Comparison of ENCODE assay signal across 27 cellular contexts in genomic region chr6:149559389-149559788, GRCh38.
"Had no signal": no experiment of that assay in that cellular context is flagged by ENCODE, and none has a peak within 500 bp of the region (broad histone marks: within the 10 kb centered on the region; RNA-seq: fewer than 3 reads in every experiment).

No MANE protein-coding gene starts in this region.

- H3K27ac ChIP-seq: stomach, suprapubic skin, testis, thoracic aorta, thyroid gland, tibial artery, tibial nerve, transverse colon, upper lobe of left lung, upper lobe of right lung, uterus, vagina had no signal

- DNase-seq: stimulated activated CD4-positive, alpha-beta T cell treated with anti-CD3 and anti-CD28 coated beads, Interleukin-2, amount 100 ng/mL, for 48 hours; stimulated activated CD4-positive, alpha-beta T cell treated with anti-CD3 and anti-CD28 coated beads, Interleukin-4, amount 100 ng/mL, for 1 hour; stimulated activated CD4-positive, alpha-beta T cell treated with anti-CD3 and anti-CD28 coated beads, Interleukin-4, amount 100 ng/mL, for 24 hours; stimulated activated CD4-positive, alpha-beta T cell treated with anti-CD3 and anti-CD28 coated beads, Interleukin-4, amount 100 ng/mL, for 4 hours; stimulated activated CD8-positive, alpha-beta memory T cell treated with anti-CD3 and anti-CD28 coated beads, Interleukin-4, amount 100 ng/mL, for 48 hours; stimulated activated naive B cell treated with anti-CD40 and anti-IgM and Interleukin-4, amounts not matched to agents 10 μg/mL and 1 μg/mL and 100 μg/mL, for 72 hours; stimulated activated naive CD4-positive, alpha-beta T cell; stimulated activated naive CD4-positive, alpha-beta T cell treated with Interleukin-2 at 50 U/mL for 16 hours; stimulated activated naive CD8-positive, alpha-beta T cell treated with anti-CD3 and anti-CD28 coated beads, Interleukin-15, amount 100 ng/mL, for 72 hours; stimulated activated naive CD8-positive, alpha-beta T cell treated with anti-CD3 and anti-CD28 coated beads, Interleukin-15, Interleukin-2, amounts not matched to agents 100 U/mL and 50 U/mL, for 24 hours; stomach; substantia nigra; testis; thyroid gland; tibial artery; transverse colon; trophoblast cell; upper lobe of left lung; upper lobe of right lung; uterus had no signal

- ATAC-seq: stimulated activated effector memory CD8-positive, alpha-beta T cell treated with anti-CD3 and anti-CD28 coated beads, Interleukin-12 subunit alpha, Interleukin-12 subunit beta, amount 100 ng/mL, for 72 hours; stimulated activated memory B cell treated with anti-CD40 and anti-IgM and Interleukin-4, amounts not matched to agents 10 μg/mL and 1 μg/mL and 100 μg/mL, for 72 hours; stimulated activated naive B cell treated with anti-CD40 and anti-IgM and Interleukin-4, amounts not matched to agents 10 μg/mL and 1 μg/mL and 100 μg/mL, for 72 hours; stimulated activated naive CD8-positive, alpha-beta T cell treated with anti-CD3 and anti-CD28 coated beads, Interleukin-15, amount 100 ng/mL, for 72 hours; stimulated activated naive CD8-positive, alpha-beta T cell treated with anti-CD3 and anti-CD28 coated beads, Interleukin-15, Interleukin-2, amounts not matched to agents 100 U/mL and 50 U/mL, for 24 hours; upper lobe of right lung had no signal

- H3K27me3 ChIP-seq: suprapubic skin, testis, thyroid gland, tibial artery, tibial nerve, upper lobe of left lung, upper lobe of right lung, uterus, vagina had no signal

- H3K4me1 ChIP-seq: suprapubic skin, testis, thyroid gland, transverse colon, upper lobe of left lung, upper lobe of right lung, uterus, vagina had no signal

- H3K4me3 ChIP-seq: stomach, suprapubic skin, testis, thoracic aorta, thyroid gland, tibial artery, tibial nerve, transverse colon, upper lobe of left lung, upper lobe of right lung, uterus, vagina had no signal

- H3K9me3 ChIP-seq: stomach, suprapubic skin, testis, thoracic aorta, thyroid gland, tibial artery, tibial nerve, transverse colon, upper lobe of left lung, upper lobe of right lung, uterus, vagina had no signal

- H3K36me3 ChIP-seq: stomach, suprapubic skin, thoracic aorta, thyroid gland, tibial artery, tibial nerve, transverse colon, upper lobe of left lung, upper lobe of right lung, uterus, vagina had no signal

- FAIRE-seq: urothelium cell line had no signal
